In genomic region chr1:233933339-233933738, GRCh38 we compare ENCODE assay signal across 2 cellular contexts.
TF ChIP-seq lines count a peak whose summit lies in the region.

No MANE protein-coding gene starts in this region.

TF ChIP-seq in K562, 482 proteins besides CTCF, POLR2A, EP300 and RAD21:
- TF ChIP-seq ZNF444 (CRISPR knock-in tag; IDR thresholded peaks at IDR 0.05) (no peak), EGR1 (conservative IDR thresholded peaks at IDR 0.05) (0 out of 2 replicates have a peak, but pooled peaks have one; percentile 5)
TF ChIP-seq in K562: peak in this region for 1.

TF ChIP-seq in HepG2, 621 proteins besides CTCF, POLR2A, EP300 and RAD21 (continues in another document):
- TF ChIP-seq ZXDC (CRISPR knock-in tag; IDR thresholded peaks at IDR 0.05) (no peak), HNF1A (IDR thresholded peaks at IDR 0.05; ENCODE audit: low read depth) (peak; percentile 72), HNF1A (CRISPR knock-in tag; IDR thresholded peaks at IDR 0.05; ENCODE audit: borderline replicate concordance) (peak; percentile 72; the same call in 1 of the 2 replicates), ZMAT5 (CRISPR knock-in tag; IDR thresholded peaks at IDR 0.05; ENCODE audit: borderline replicate concordance, low read depth) (no peak), E2F2 (CRISPR knock-in tag; IDR thresholded peaks at IDR 0.05; ENCODE audit: borderline replicate concordance) (no peak), SMARCE1 (IDR thresholded peaks at IDR 0.05; ENCODE audit: borderline replicate concordance) (no peak), ZNF746 (CRISPR knock-in tag; IDR thresholded peaks at IDR 0.05) (no peak), KLF9 (CRISPR knock-in tag; IDR thresholded peaks at IDR 0.05; ENCODE audit: low read depth) (no peak), HOMEZ (CRISPR knock-in tag; IDR thresholded peaks at IDR 0.05; ENCODE audit: low read depth) (no peak), PAXIP1 (CRISPR knock-in tag; conservative IDR thresholded peaks at IDR 0.05) (peak; percentile 63), ZBTB39 (CRISPR knock-in tag; IDR thresholded peaks at IDR 0.05) (no peak), SAP130 (CRISPR knock-in tag; IDR thresholded peaks at IDR 0.05; ENCODE audit: low read depth) (no peak), TERF1 (CRISPR knock-in tag; IDR thresholded peaks at IDR 0.05) (no peak), ZNF407 (CRISPR knock-in tag; IDR thresholded peaks at IDR 0.05; ENCODE audit: not compliant biosample characterization) (no peak), TCF12 (IDR thresholded peaks at IDR 0.05) (no peak), TCF12 (CRISPR knock-in tag; IDR thresholded peaks at IDR 0.05) (no peak), HDAC6 (IDR thresholded peaks at IDR 0.05; ENCODE audit: low read depth, low read length) (no peak), ATRX (CRISPR knock-in tag; IDR thresholded peaks at IDR 0.05; ENCODE audit: borderline replicate concordance) (no peak), ZNF788 (CRISPR knock-in tag; IDR thresholded peaks at IDR 0.05; ENCODE audit: borderline replicate concordance) (no peak), IKZF5 (CRISPR knock-in tag; IDR thresholded peaks at IDR 0.05) (no peak), SIX1 (CRISPR knock-in tag; IDR thresholded peaks at IDR 0.05; ENCODE audit: borderline replicate concordance) (no peak)
